Comparison of ENCODE assay signal across 9 cellular contexts in genomic region chr7:118288098-118288497, GRCh38.
DNase-seq lines count a peak whose midpoint lies in the region; ATAC-seq and FAIRE-seq lines count a peak whose summit lies in the region.
"Had no signal": no experiment of that assay in that cellular context is flagged by ENCODE, and none has a peak within 500 bp of the region (broad histone marks: within the 10 kb centered on the region; RNA-seq: fewer than 3 reads in every experiment).

No MANE protein-coding gene starts in this region.

- peaks cover 21% of the 10 kb centered on the region for H3K9me3 Mint-ChIP-seq in activated naive CD8-positive, alpha-beta T cell treated with anti-CD3 and anti-CD28 coated beads for 36 hours

- H3K27me3 Mint-ChIP-seq in activated naive CD8-positive, alpha-beta T cell treated with anti-CD3 and anti-CD28 coated beads for 36 hours, result peaks cover 88% of the 10 kb centered on the region

- no peak for FAIRE-seq in RCC 7860 (lab: Jason Lieb, UNC)

- ATAC-seq in GM18498 (IDR thresholded peaks at IDR 0.05; ENCODE audit: unreplicated experiment), result peak; percentile 82
- peak; percentile 93 for ATAC-seq in GM21526 (IDR thresholded peaks at IDR 0.05; ENCODE audit: low FRiP score, unreplicated experiment)
- ATAC-seq in HG03558 (IDR thresholded peaks at IDR 0.05; ENCODE audit: extremely low read depth, unreplicated experiment), result peak; percentile 81
- ATAC-seq: Panc1 had no signal

- H3K4me3 Mint-ChIP-seq in activated naive CD8-positive, alpha-beta T cell treated with anti-CD3 and anti-CD28 coated beads for 36 hours, result peak overlapping the region; percentile 22

- H3K4me1 Mint-ChIP-seq in activated naive CD8-positive, alpha-beta T cell treated with anti-CD3 and anti-CD28 coated beads for 36 hours, result peaks cover 23% of the 10 kb centered on the region

- peak overlapping the region; percentile 58 for H3K27ac Mint-ChIP-seq in activated naive CD8-positive, alpha-beta T cell treated with anti-CD3 and anti-CD28 coated beads for 36 hours

- DNase-seq in activated naive CD8-positive, alpha-beta T cell treated with anti-CD3 and anti-CD28 coated beads for 36 hours, result no peak
- DNase-seq in NK-92 (lab: John Stamatoyannopoulos, UW; ENCODE audit: unreplicated experiment) (no peak), inferior parietal cortex (ENCODE audit: extremely low spot score) (no peak), RCC 7860 (ENCODE audit: low spot score) (no peak), NCI-H748 (lab: John Stamatoyannopoulos, UW; ENCODE audit: unreplicated experiment) (no peak)

- peaks cover 8% of the 10 kb centered on the region for H3K36me3 Mint-ChIP-seq in activated naive CD8-positive, alpha-beta T cell treated with anti-CD3 and anti-CD28 coated beads for 36 hours
